In the genomic region with DNA sequence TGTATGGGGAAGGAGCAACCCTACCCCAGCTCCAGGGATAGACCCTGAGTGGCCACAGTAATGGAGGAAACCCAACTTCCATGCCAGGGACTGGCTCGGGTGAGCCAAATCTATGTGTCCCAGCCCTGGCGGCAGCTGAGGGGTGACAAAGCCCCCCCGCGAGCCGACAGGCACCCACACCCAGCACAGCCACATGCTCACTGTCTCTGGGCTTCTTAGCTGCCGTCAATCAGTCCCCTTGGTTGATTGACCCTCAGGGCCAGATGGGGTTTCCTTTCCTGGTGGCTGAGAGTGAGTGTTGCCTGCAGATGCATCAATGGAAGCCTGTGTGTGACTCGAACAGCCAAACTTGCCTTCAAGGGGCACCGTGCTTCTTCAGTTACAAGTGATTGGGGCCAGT, we compare ENCODE assay signal across 1 cellular context.
TF ChIP-seq lines count a peak whose summit lies in the region.

No MANE protein-coding gene starts in this region.

TF ChIP-seq in K562, 482 proteins besides CTCF, POLR2A, EP300 and RAD21 (continued from another document):
- TF ChIP-seq ZBTB33 (CRISPR knock-in tag; IDR thresholded peaks at IDR 0.05) = no peak
- no peak for TF ChIP-seq BRD4 (IDR thresholded peaks at IDR 0.05)
- TF ChIP-seq JUNB (CRISPR knock-in tag; conservative IDR thresholded peaks at IDR 0.05) = no peak
- no peak for TF ChIP-seq AFF1 (IDR thresholded peaks at IDR 0.05; ENCODE audit: low read depth in 1 of 2, partially characterized antibody in 2 of 2)
- TF ChIP-seq ZNF165 (CRISPR knock-in tag; IDR thresholded peaks at IDR 0.05; ENCODE audit: borderline replicate concordance) = no peak
- TF ChIP-seq NR2F6 (CRISPR knock-in tag; IDR thresholded peaks at IDR 0.05) = no peak
- TF ChIP-seq PHTF2 (CRISPR knock-in tag; IDR thresholded peaks at IDR 0.05) = no peak
- no peak for TF ChIP-seq POLR2H (tag; IDR thresholded peaks at IDR 0.05; ENCODE audit: low read depth)
- no peak for TF ChIP-seq BRF1 (IDR thresholded peaks at IDR 0.05; ENCODE audit: borderline replicate concordance, extremely low read depth, insufficient read length)
TF ChIP-seq in K562: peak in this region for 0.
